Comparison of ENCODE assay signal across 28 cellular contexts in genomic region chr17:60579090-60579489, GRCh38. TPM values are rescaled to one million over a fixed set of nuclear protein-coding genes. Genes with fewer than 3 reads are reported as not detected.
A peak's percentile ranks its signal among the peaks of the same experiment; 100 is the strongest.
DNase-seq lines count a peak whose midpoint lies in the region; ATAC-seq, FAIRE-seq and TF ChIP-seq lines count a peak whose summit lies in the region.
"Had no signal": no experiment of that assay in that cellular context is flagged by ENCODE, and none has a peak within 500 bp of the region (broad histone marks: within the 10 kb centered on the region; RNA-seq: fewer than 3 reads in every experiment).

No MANE protein-coding gene starts in this region.

- H3K4me1 ChIP-seq in K562 (replicated peaks in 1 of 2; ENCODE audit: control insufficient read depth in 2 of 2, insufficient read depth in 2 of 2, low read length in 2 of 2): peaks cover 0 to 5% of the 10 kb centered on the region in 2 experiments; a peak in 3 of 5 replicates
- H3K4me1 ChIP-seq: breast epithelium had no signal

- no peak overlapping the region for H3K4me3 ChIP-seq in K562
- H3K4me3 ChIP-seq: breast epithelium, smooth muscle cell, thoracic aorta had no signal

- H3K27me3 Mint-ChIP-seq in HFFc6 (ENCODE audit: insufficient read depth) (peaks cover 7% of the 10 kb centered on the region), Calu3 (ENCODE audit: unreplicated experiment) (no peaks in the 10 kb centered on the region)
- H3K27me3 Mint-ChIP-seq: stimulated activated naive B cell treated with anti-CD40 and anti-IgM and Interleukin-4, amounts not matched to agents 10 μg/mL and 1 μg/mL and 100 μg/mL, for 72 hours had no signal

- TF ChIP-seq EP300 in K562 (IDR thresholded peaks at IDR 0.05; ENCODE audit: low read length): no peak

- H3K36me3 Mint-ChIP-seq in HFFc6 (ENCODE audit: low read depth): no peaks in the 10 kb centered on the region
- no peaks in the 10 kb centered on the region for H3K36me3 Mint-ChIP-seq in Calu3 (ENCODE audit: insufficient read depth, unreplicated experiment)
- H3K36me3 Mint-ChIP-seq: stimulated activated naive B cell treated with anti-CD40 and anti-IgM and Interleukin-4, amounts not matched to agents 10 μg/mL and 1 μg/mL and 100 μg/mL, for 72 hours had no signal

- TF ChIP-seq RAD21 in K562 (CRISPR knock-in tag; conservative IDR thresholded peaks at IDR 0.05 in 1 of 2, IDR thresholded peaks at IDR 0.05 in 1 of 2): no peak

- TF ChIP-seq CTCF in HFFc6 (IDR thresholded peaks at IDR 0.05): no peak
- no peak for TF ChIP-seq CTCF in K562 (IDR thresholded peaks at IDR 0.05 in 2 of 3, conservative IDR thresholded peaks at IDR 0.05 in 1 of 3; ENCODE audit: insufficient read depth in 2 of 3, low read depth in 1 of 3, low read length in 3 of 3)
- TF ChIP-seq CTCF in Calu3 (IDR thresholded peaks at IDR 0.05; ENCODE audit: unreplicated experiment): no peak
- no peak for TF ChIP-seq CTCF in GM20000 (IDR thresholded peaks at IDR 0.05; ENCODE audit: extremely low read depth, missing control alignments)

- BruUV-seq in K562 (replicated peaks; lab: Mats Ljungman, UMichigan): no TSS peak
- BruUV-seq in Calu3 (replicated peaks; lab: Mats Ljungman, UMichigan): no TSS peak

- DNase-seq in HFFc6 (peak; percentile 28), K562 (ENCODE audit: extremely low read depth in 1 of 4, low spot score in 3 of 4) (no peak), left ventricle myocardium superior (no peak), pons (ENCODE audit: low spot score) (peak; percentile 23), Calu3 (no peak), GM20000 (ENCODE audit: low spot score) (no peak), NCI-H446 treated with DMSO at 0.1 percent for 48 hours (lab: John Stamatoyannopoulos, UW) (no peak)
- no peak for DNase-seq in activated CD8-positive, alpha-beta memory T cell treated with anti-CD3 and anti-CD28 coated beads, Interleukin-2, amount 50 U/mL, for 48 hours
- DNase-seq: activated CD4-positive, alpha-beta memory T cell treated with anti-CD3 and anti-CD28 coated beads, Interleukin-2, amount 10 ng/mL, durations not matched to agents 7 days and 5 days; activated gamma-delta T cell treated with Interleukin-2 at 50 U/mL for 16 hours; activated T-cell treated with anti-CD3 and anti-CD28 coated beads for 4 hours; H7; KBM-7; NCI-H2171 treated with DMSO at 0.1 percent for 48 hours; NCI-H69; nephron progenitor cell; posterior cingulate gyrus; stimulated activated CD4-positive, alpha-beta T cell treated with anti-CD3 and anti-CD28 coated beads, Interleukin-2, amount 100 ng/mL, for 48 hours; stimulated activated naive B cell treated with anti-CD40 and anti-IgM and Interleukin-4, amounts not matched to agents 10 μg/mL and 1 μg/mL and 100 μg/mL, for 72 hours; T-helper 9 cell had no signal

- FAIRE-seq in K562 (lab: Jason Lieb, UNC): no peak
- FAIRE-seq: endothelial cell of umbilical vein, GM18507 had no signal

- CTCF ChIA-PET in K562 (lab: Yijun Ruan, JAX; ENCODE audit: low intra/inter-chr PET ratio) (no interaction called here), Calu3 (lab: Charles Lee) (interaction anchor here (0.6 to 0.9 kb wide), 2 partner anchors 9 to 139 kb away, joined by 3 read pairs; no protein-coding TSS in a partner anchor)

- no peaks in the 10 kb centered on the region for H3K9me1 ChIP-seq in K562 (ENCODE audit: control insufficient read depth, insufficient read depth, low read length)

- H3K36me3 ChIP-seq in K562 (ENCODE audit: control insufficient read depth, insufficient read depth, low read length): no peaks in the 10 kb centered on the region
- H3K36me3 ChIP-seq: breast epithelium, thoracic aorta had no signal

- 5% methylated on average over 2 of the region's 2 CpGs for WGBS in K562 (ENCODE audit: insufficient coverage, low coverage, missing lambda C conversion rate)

- intact Hi-C loops in K562 (cut with micrococcal nuclease): loop anchor here (5.0 kb wide), 1 partner anchor 58 kb away; no protein-coding TSS in a partner anchor
- intact Hi-C loops in left ventricle myocardium superior (cut with micrococcal nuclease): loop anchor here (10.0 kb wide), 1 partner anchor 56 kb away; no protein-coding TSS in a partner anchor
- intact Hi-C loops in Calu3 (cut with micrococcal nuclease; ENCODE audit: unreplicated experiment): loop anchor here (10.0 kb wide), 1 partner anchor 56 kb away; no protein-coding TSS in a partner anchor

- no peak overlapping the region for H3K4me2 ChIP-seq in K562 (ENCODE audit: insufficient read depth, low read length)
- H3K4me2 ChIP-seq: smooth muscle cell had no signal

- no peak for TF ChIP-seq POLR2A in K562 (conservative IDR thresholded peaks at IDR 0.05)

- H3K27ac Mint-ChIP-seq in HFFc6 (no peak overlapping the region), Calu3 (ENCODE audit: unreplicated experiment) (no peak overlapping the region)
- H3K27ac Mint-ChIP-seq: activated CD4-positive, alpha-beta memory T cell treated with anti-CD3 and anti-CD28 coated beads, Interleukin-2, amount 10 ng/mL, durations not matched to agents 7 days and 5 days; nephron progenitor cell; stimulated activated naive B cell treated with anti-CD40 and anti-IgM and Interleukin-4, amounts not matched to agents 10 μg/mL and 1 μg/mL and 100 μg/mL, for 72 hours had no signal

- no peaks in the 10 kb centered on the region for H4K20me1 ChIP-seq in K562 (replicated peaks; ENCODE audit: control insufficient read depth, insufficient read depth, low read length)

- H3K4me1 Mint-ChIP-seq in HFFc6 (ENCODE audit: low read depth): peaks cover 17% of the 10 kb centered on the region
- peaks cover 6% of the 10 kb centered on the region for H3K4me1 Mint-ChIP-seq in Calu3 (ENCODE audit: low read depth, unreplicated experiment)

- H3K9me3 Mint-ChIP-seq in HFFc6 (no peaks in the 10 kb centered on the region), Calu3 (ENCODE audit: low read depth, unreplicated experiment) (no peaks in the 10 kb centered on the region)
- H3K9me3 Mint-ChIP-seq: activated CD4-positive, alpha-beta memory T cell treated with anti-CD3 and anti-CD28 coated beads, Interleukin-2, amount 10 ng/mL, durations not matched to agents 7 days and 5 days; dendritic cell treated with granulocyte-macrophage colony-stimulating factor and Interleukin-4, amounts not matched to agents 40 ng/mL and 50 ng/mL, for 4 days had no signal

- H3K27me3 ChIP-seq in K562 (ENCODE audit: control insufficient read depth in 2 of 2, insufficient read depth in 2 of 2, low read length in 2 of 2): no peaks in the 10 kb centered on the region
- H3K27me3 ChIP-seq: breast epithelium had no signal

- H3K79me2 ChIP-seq in K562 (ENCODE audit: control insufficient read depth, insufficient read depth, low read length): no peaks in the 10 kb centered on the region

- H3K9me3 ChIP-seq in K562 (replicated peaks; ENCODE audit: control insufficient read depth, insufficient read depth, low read depth, low read length): no peaks in the 10 kb centered on the region
- H3K9me3 ChIP-seq: breast epithelium, thoracic aorta had no signal

- no peak overlapping the region for H3K9ac ChIP-seq in K562 (ENCODE audit: insufficient read depth in 1 of 2, low read depth in 2 of 2, low read length in 2 of 2)

- H3K4me3 Mint-ChIP-seq in HFFc6 (no peak overlapping the region), Calu3 (ENCODE audit: low read depth, unreplicated experiment) (no peak overlapping the region)
- H3K4me3 Mint-ChIP-seq: activated CD4-positive, alpha-beta memory T cell treated with anti-CD3 and anti-CD28 coated beads, Interleukin-2, amount 10 ng/mL, durations not matched to agents 7 days and 5 days; dendritic cell treated with granulocyte-macrophage colony-stimulating factor and Interleukin-4, amounts not matched to agents 40 ng/mL and 50 ng/mL, for 4 days; nephron progenitor cell; stimulated activated naive B cell treated with anti-CD40 and anti-IgM and Interleukin-4, amounts not matched to agents 10 μg/mL and 1 μg/mL and 100 μg/mL, for 72 hours had no signal

- in situ Hi-C loops in K562 (cut with MboI): no loop called here

- POLR2A ChIA-PET in K562 (lab: Yijun Ruan, JAX): interaction anchor here (0.6 to 1.0 kb wide), 2 partner anchors 20 to 764 kb away, joined by 3 read pairs; partner anchors contain the start of gene PPM1D

- no peak overlapping the region for H3K27ac ChIP-seq in K562 (ENCODE audit: extremely low read depth, low read depth, low read length)
- H3K27ac ChIP-seq: C4-2B, RWPE1, thoracic aorta had no signal

- no peak overlapping the region for H2AFZ ChIP-seq in K562 (ENCODE audit: low read depth, low read length)

- ATAC-seq in K562: no peak
- ATAC-seq in left ventricle myocardium superior: peak; percentile 38
- ATAC-seq: stimulated activated naive B cell treated with anti-CD40 and anti-IgM and Interleukin-4, amounts not matched to agents 10 μg/mL and 1 μg/mL and 100 μg/mL, for 72 hours had no signal

RNA-seq across cellular contexts. Expression of gene PPM1D, which starts 20.9 kb away (rescaled TPM):
- total RNA-seq in HFFc6 (2021; fragmentation: NEBNext Ultra II Directional; extraction: Animal tissue kit (Norgen Biotek cat#: 25700)): 10 to 100 TPM; 13.3 to 14.2 (median 13.5) TPM
- 6.7 and 7.6 TPM in 2 replicates for total RNA-seq in K562 (2011; cell fraction: chromatin; rRNA removed; ENCODE audit: low replicate concordance)
- 3.9 and 4.3 TPM in 2 replicates for total RNA-seq in K562 (2011; cell fraction: nucleolus; rRNA removed)
- 4.7 and 5.0 TPM in 2 replicates for total RNA-seq in K562 (2011; cell fraction: nucleoplasm; rRNA removed)
- total RNA-seq in K562 (2014; rRNA removed) (7.4 and 9.0 TPM in 2 replicates), K562 (2014; rRNA removed; fragmentation: Illumina TruSeq; extraction: Trizol) (12.6 and 14.6 TPM in 2 replicates), K562 (2015; rRNA removed; fragmentation: Illumina TruSeq; extraction: Trizol) (11.9 and 13.0 TPM in 2 replicates), K562 (2021) (17.6 and 19.0 TPM in 2 replicates), left ventricle myocardium superior (7.4 TPM), Calu3 (2022) (7.6 and 7.7 TPM in 2 replicates)
- polyA plus RNA-seq in K562 (2011; rRNA removed) (5.7 and 7.0 TPM in 2 replicates), K562 (2014; fragmentation: Illumina TruSeq; extraction: Trizol) (10.6 and 14.0 TPM in 2 replicates), K562 (2014; fragmentation: Nextera tagmentation; extraction: Ambion mirVana) (1 to 10 TPM; 2.1 to 2.7 TPM), K562 (2014; rRNA removed) (6.2 and 7.8 TPM in 2 replicates)
- polyA plus RNA-seq in K562 (2011; cell fraction: cytosol; rRNA removed): 4.3 and 5.6 TPM in 2 replicates
- 3.7 and 3.9 TPM in 2 replicates for polyA plus RNA-seq in K562 (2011; cell fraction: nucleus; rRNA removed)
- 6.6 and 7.9 TPM in 2 replicates for polyA plus RNA-seq in K562 (2012)
- 14.7 and 16.9 TPM in 2 replicates for polyA minus RNA-seq in K562 (2011; rRNA and poly(A)+ RNA removed)
- 4.9 and 5.4 TPM in 2 replicates for polyA minus RNA-seq in K562 (2011; cell fraction: cytosol; rRNA and poly(A)+ RNA removed)
- polyA minus RNA-seq in K562 (2011; cell fraction: nucleus; rRNA and poly(A)+ RNA removed): 3.5 and 5.7 TPM in 2 replicates

RNA-seq across cellular contexts. Expression of gene APPBP2, which starts 53.0 kb away (rescaled TPM):
- total RNA-seq in HFFc6 (2021; fragmentation: NEBNext Ultra II Directional; extraction: Animal tissue kit (Norgen Biotek cat#: 25700)): 10 to 100 TPM; 51.5 to 65.9 (median 58.8) TPM
- total RNA-seq in K562 (2011; cell fraction: chromatin; rRNA removed; ENCODE audit: low replicate concordance): 18.9 and 23.0 TPM in 2 replicates
- total RNA-seq in K562 (2011; cell fraction: nucleolus; rRNA removed): 4.7 and 6.0 TPM in 2 replicates
- 8.2 and 9.9 TPM in 2 replicates for total RNA-seq in K562 (2011; cell fraction: nucleoplasm; rRNA removed)
- total RNA-seq in K562 (2014; rRNA removed): 5.1 and 6.1 TPM in 2 replicates
- total RNA-seq in K562 (2014; rRNA removed; fragmentation: Illumina TruSeq; extraction: Trizol): 16.8 and 19.0 TPM in 2 replicates
- 9.4 and 10.0 TPM in 2 replicates for total RNA-seq in K562 (2015; rRNA removed; fragmentation: Illumina TruSeq; extraction: Trizol)
- 14.7 and 15.4 TPM in 2 replicates for total RNA-seq in K562 (2021)
- 12.6 and 15.5 TPM in 2 replicates for polyA plus RNA-seq in K562 (2011; rRNA removed)
- polyA plus RNA-seq in K562 (2011; cell fraction: cytosol; rRNA removed): 1.6 and 4.8 TPM in 2 replicates
- 4.1 and 7.1 TPM in 2 replicates for polyA plus RNA-seq in K562 (2011; cell fraction: nucleus; rRNA removed)
- 8.8 and 9.0 TPM in 2 replicates for polyA plus RNA-seq in K562 (2012)
- 5.3 and 6.9 TPM in 2 replicates for polyA plus RNA-seq in K562 (2014; fragmentation: Illumina TruSeq; extraction: Trizol)
- polyA plus RNA-seq in K562 (2014; fragmentation: Nextera tagmentation; extraction: Ambion mirVana): 1 to 10 TPM; 2.7 to 3.4 TPM
- 3.7 and 5.4 TPM in 2 replicates for polyA plus RNA-seq in K562 (2014; rRNA removed)
- polyA minus RNA-seq in K562 (2011; rRNA and poly(A)+ RNA removed): 26.3 and 28.3 TPM in 2 replicates
- 5.3 and 10.0 TPM in 2 replicates for polyA minus RNA-seq in K562 (2011; cell fraction: cytosol; rRNA and poly(A)+ RNA removed)
- polyA minus RNA-seq in K562 (2011; cell fraction: nucleus; rRNA and poly(A)+ RNA removed): 3.6 and 7.4 TPM in 2 replicates
- 22.7 TPM for total RNA-seq in left ventricle myocardium superior
- 24.3 and 27.2 TPM in 2 replicates for total RNA-seq in Calu3 (2022)

Comparison
In these comparisons a context has a peak if more than half of its experiments do, and no peak if none do; other contexts are left out.
1. DNase-seq: peak in HFFc6 (single experiment) and pons (single experiment); none in K562 (0 of 4), left ventricle myocardium superior (single experiment), Calu3 (single experiment), GM20000 (single experiment), NCI-H446 treated with DMSO at 0.1 percent for 48 hours (single experiment) and activated CD8-positive, alpha-beta memory T cell treated with anti-CD3 and anti-CD28 coated beads, Interleukin-2, amount 50 U/mL, for 48 hours (single experiment).